ENCODE assay signal across 1 cellular context in genomic region chr22:41920271-41920976, GRCh38.
TF ChIP-seq lines count a peak whose summit lies in the region.

No MANE protein-coding gene starts in this region.

TF ChIP-seq in SK-N-SH treated with all-trans-retinoic acid at 6 μM for 48 hours, 23 proteins besides CTCF, POLR2A, EP300 and RAD21 (continued from another document):
- TF ChIP-seq BACH2 (CRISPR knock-in tag; IDR thresholded peaks at IDR 0.05; ENCODE audit: borderline replicate concordance), result no peak
- TF ChIP-seq ZFP3 (CRISPR knock-in tag; IDR thresholded peaks at IDR 0.05), result no peak
- TF ChIP-seq SNAI2 (CRISPR knock-in tag; IDR thresholded peaks at IDR 0.05), result no peak
- no peak for TF ChIP-seq ZFP30 (CRISPR knock-in tag; IDR thresholded peaks at IDR 0.05)
- TF ChIP-seq ZNF8 (CRISPR knock-in tag; IDR thresholded peaks at IDR 0.05), result no peak
- no peak for TF ChIP-seq CSRNP3 (CRISPR knock-in tag; IDR thresholded peaks at IDR 0.05)
- no peak for TF ChIP-seq RARB (CRISPR knock-in tag; IDR thresholded peaks at IDR 0.05)
- no peak for TF ChIP-seq CREB5 (CRISPR knock-in tag; IDR thresholded peaks at IDR 0.05; ENCODE audit: low read depth)
- no peak for TF ChIP-seq POU6F1 (CRISPR knock-in tag; IDR thresholded peaks at IDR 0.05; ENCODE audit: borderline replicate concordance, low read depth)
- no peak for TF ChIP-seq PATZ1 (CRISPR knock-in tag; IDR thresholded peaks at IDR 0.05; ENCODE audit: borderline replicate concordance)
